In the genomic region with DNA sequence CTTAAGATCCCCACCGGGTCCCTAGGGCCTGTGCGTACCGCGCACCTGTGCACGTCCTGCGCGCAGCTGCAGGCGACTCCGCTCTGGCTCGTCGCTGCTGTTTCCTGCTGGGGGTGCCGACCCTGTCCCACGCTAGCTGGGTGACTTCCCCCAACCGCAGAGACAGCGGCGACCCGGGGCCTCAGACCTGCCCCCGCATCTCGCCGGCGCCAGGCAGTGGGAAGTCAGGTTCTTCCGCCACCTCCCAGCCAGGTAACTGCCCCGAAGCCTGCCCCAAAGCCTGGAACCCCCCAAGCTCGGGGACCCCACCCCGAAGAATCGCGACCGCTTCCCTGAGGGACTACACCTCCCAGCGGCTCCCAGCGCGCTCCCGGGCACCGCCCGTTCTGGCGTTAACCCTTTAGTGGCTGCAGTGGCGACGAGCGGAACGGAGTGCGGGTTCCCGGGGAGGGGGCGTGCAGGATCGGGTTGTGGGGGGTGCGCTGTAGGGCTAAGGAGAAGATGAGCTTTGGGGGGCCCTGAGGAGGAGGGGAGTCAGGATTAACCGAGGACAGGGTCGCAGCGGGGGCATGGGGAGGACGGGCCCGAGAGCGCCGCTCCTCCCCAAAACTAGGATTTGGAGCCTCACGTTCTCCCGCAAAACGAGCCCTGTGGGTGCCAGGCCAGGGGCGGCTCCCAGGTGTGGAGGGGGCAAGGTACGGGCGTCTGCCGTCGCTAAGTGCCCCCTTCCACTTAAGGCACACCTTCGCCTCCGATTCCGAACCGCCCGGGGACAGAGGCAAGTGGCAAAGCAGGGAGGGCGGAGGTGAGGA, we compare ENCODE assay signal across 8 cellular contexts. TPM values are rescaled to one million over a fixed set of nuclear protein-coding genes. Genes with fewer than 3 reads are reported as not detected.
DNase-seq lines count a peak whose midpoint lies in the region; ATAC-seq and TF ChIP-seq lines count a peak whose summit lies in the region.

No MANE protein-coding gene starts in this region.

- no peaks in the 10 kb centered on the region for H4K20me1 ChIP-seq in smooth muscle cell (ENCODE audit: low read depth)

- no peak for TF ChIP-seq CTCF in brain microvascular endothelial cell (IDR thresholded peaks at IDR 0.05; ENCODE audit: low read depth, low read length, missing control alignments)
- no peak for TF ChIP-seq CTCF in smooth muscle cell (IDR thresholded peaks at IDR 0.05; ENCODE audit: borderline replicate concordance, insufficient read depth, poor library complexity, severe bottlenecking)

- peak overlapping the region; percentile 65 for H3K27ac Mint-ChIP-seq in T-helper 1 cell treated with Interleukin-12 subunit alpha and Interleukin-12 subunit beta and Interleukin-4 antibody, amounts not matched to agents 30 μg/mL and 1 μg/mL, for 36 hours

- WGBS in smooth muscle cell (ENCODE audit: low lambda C conversion rate) = 1% methylated on average over 58 of the region's 65 CpGs

- H3K36me3 ChIP-seq in brain microvascular endothelial cell (replicated peaks) = no peaks in the 10 kb centered on the region
- H3K36me3 ChIP-seq in smooth muscle cell (ENCODE audit: low read depth) = no peaks in the 10 kb centered on the region

- H3K4me2 ChIP-seq in smooth muscle cell = peak overlapping the region; percentile 100

- H3K9me3 Mint-ChIP-seq in T-helper 1 cell treated with Interleukin-12 subunit alpha and Interleukin-12 subunit beta and Interleukin-4 antibody, amounts not matched to agents 30 μg/mL and 1 μg/mL, for 36 hours = peaks cover 16% of the 10 kb centered on the region

- H3K9ac ChIP-seq in smooth muscle cell (ENCODE audit: low read depth) = peak overlapping the region; percentile 80

- H3K4me3 ChIP-seq in brain microvascular endothelial cell (ENCODE audit: low read depth, low read length) (peak overlapping the region; percentile 65), smooth muscle cell (peak overlapping the region; percentile 83)

- peaks cover 26% of the 10 kb centered on the region for H3K36me3 Mint-ChIP-seq in T-helper 1 cell treated with Interleukin-12 subunit alpha and Interleukin-12 subunit beta and Interleukin-4 antibody, amounts not matched to agents 30 μg/mL and 1 μg/mL, for 36 hours (ENCODE audit: low read depth)

- H3K4me1 ChIP-seq in smooth muscle cell (ENCODE audit: low read depth) = peaks cover 6% of the 10 kb centered on the region

- H3F3A ChIP-seq in smooth muscle cell (ENCODE audit: low read depth) = no peaks in the 10 kb centered on the region

- H3K4me1 Mint-ChIP-seq in T-helper 1 cell treated with Interleukin-12 subunit alpha and Interleukin-12 subunit beta and Interleukin-4 antibody, amounts not matched to agents 30 μg/mL and 1 μg/mL, for 36 hours (ENCODE audit: low read depth) = peaks cover 23% of the 10 kb centered on the region

- H3K9me3 ChIP-seq in smooth muscle cell (replicated peaks; ENCODE audit: low read depth) = no peaks in the 10 kb centered on the region

- H3K79me2 ChIP-seq in smooth muscle cell (ENCODE audit: low read depth) = no peaks in the 10 kb centered on the region

- peak; percentile 42 for ATAC-seq in HG03066 (IDR thresholded peaks at IDR 0.05; ENCODE audit: low read depth, unreplicated experiment)
- ATAC-seq in GM21390 (IDR thresholded peaks at IDR 0.05; ENCODE audit: unreplicated experiment) = no peak

- H3K27me3 Mint-ChIP-seq in T-helper 1 cell treated with Interleukin-12 subunit alpha and Interleukin-12 subunit beta and Interleukin-4 antibody, amounts not matched to agents 30 μg/mL and 1 μg/mL, for 36 hours (ENCODE audit: low read depth) = peaks cover 23% of the 10 kb centered on the region

- DNase-seq in GM03348 (ENCODE audit: low spot score) (peak; percentile 78), brain microvascular endothelial cell (no peak), inferior parietal cortex (ENCODE audit: extremely low spot score) (peak; percentile 54), smooth muscle cell (lab: John Stamatoyannopoulos, UW; ENCODE audit: unreplicated experiment) (no peak), NCI-H1105 treated with DMSO at 0.1 percent for 48 hours (lab: John Stamatoyannopoulos, UW) (no peak)

- peak overlapping the region; percentile 12 for H2AFZ ChIP-seq in smooth muscle cell (ENCODE audit: low read depth)

- H3K4me3 Mint-ChIP-seq in T-helper 1 cell treated with Interleukin-12 subunit alpha and Interleukin-12 subunit beta and Interleukin-4 antibody, amounts not matched to agents 30 μg/mL and 1 μg/mL, for 36 hours = peak overlapping the region; percentile 84

- H3K27me3 ChIP-seq in brain microvascular endothelial cell (replicated peaks) = no peaks in the 10 kb centered on the region
- H3K27me3 ChIP-seq in smooth muscle cell (ENCODE audit: low read depth) = no peaks in the 10 kb centered on the region

- in situ Hi-C loops in brain microvascular endothelial cell (cut with HindIII; ENCODE audit: low pct_ligation_motif_present, low sequenced_read_pairs) = no loop called here

- H3K27ac ChIP-seq in brain microvascular endothelial cell = no peak overlapping the region
- no peak overlapping the region for H3K27ac ChIP-seq in smooth muscle cell (ENCODE audit: low read depth)

RNA-seq across cellular contexts. Expression of gene NEIL1, which starts 0.6 kb away (rescaled TPM):
- 2.5 and 4.1 TPM in 2 replicates for total RNA-seq in smooth muscle cell
- polyA plus RNA-seq in smooth muscle cell = 15.1 and 20.3 TPM in 2 replicates

RNA-seq across cellular contexts. Expression of gene COMMD4, which starts 11.6 kb away (rescaled TPM):
- 39.7 and 48.9 TPM in 2 replicates for total RNA-seq in smooth muscle cell
- 67.1 and 72.4 TPM in 2 replicates for polyA plus RNA-seq in smooth muscle cell

RNA-seq across cellular contexts. Expression of gene MAN2C1, which starts 21.0 kb away (rescaled TPM):
- total RNA-seq in smooth muscle cell = 53.6 and 64.5 TPM in 2 replicates
- 70.7 and 80.4 TPM in 2 replicates for polyA plus RNA-seq in smooth muscle cell

Comparison
In these comparisons a context has a peak if more than half of its experiments do, and no peak if none do; other contexts are left out.
1. DNase-seq: peak in GM03348 (single experiment) and inferior parietal cortex (single experiment); none in brain microvascular endothelial cell (single experiment), smooth muscle cell (single experiment) and NCI-H1105 treated with DMSO at 0.1 percent for 48 hours (single experiment).